Comparison of ENCODE assay signal across 20 cellular contexts in genomic region chr12:85564786-85565185, GRCh38.
A peak's percentile ranks its signal among the peaks of the same experiment; 100 is the strongest.
DNase-seq lines count a peak whose midpoint lies in the region; ATAC-seq, FAIRE-seq and TF ChIP-seq lines count a peak whose summit lies in the region.
"Had no signal": no experiment of that assay in that cellular context is flagged by ENCODE, and none has a peak within 500 bp of the region (broad histone marks: within the 10 kb centered on the region; RNA-seq: fewer than 3 reads in every experiment).

No MANE protein-coding gene starts in this region.

- WGBS in H1 (ENCODE audit: extremely low coverage in 1 of 2, insufficient coverage in 1 of 2, insufficient read length in 1 of 2, insufficient replicate concordance in 2 of 2, low coverage in 1 of 2, low lambda C conversion rate in 2 of 2, missing lambda C conversion rate in 1 of 2), 2 experiments = 96 to 100% methylated on average over 2 to 4 of the region's 4 CpGs

- no peaks in the 10 kb centered on the region for H4K20me1 ChIP-seq in H1 (replicated peaks in 1 of 2; ENCODE audit: control insufficient read depth in 1 of 2, insufficient read depth in 2 of 2, low read length in 2 of 2)

- no peak for TF ChIP-seq RAD21 in H1 (IDR thresholded peaks at IDR 0.05 in 1 of 2, conservative IDR thresholded peaks at IDR 0.05 in 1 of 2; ENCODE audit: low read depth in 2 of 2, low read length in 2 of 2)

- FAIRE-seq in H1 (lab: Jason Lieb, UNC) (no peak), HTR-8/SVneo (lab: Jason Lieb, UNC) (no peak)
- FAIRE-seq: A549, D721Med, G401.6, GM12892 had no signal

- H2AK5ac ChIP-seq in H1 (ENCODE audit: low read depth, low read length) = no peak overlapping the region

- H3K56ac ChIP-seq in H1 (replicated peaks; ENCODE audit: insufficient read length, low read depth, low read length) = no peak overlapping the region

- H3K36me3 ChIP-seq in H1 (ENCODE audit: control insufficient read depth in 2 of 4, insufficient read depth in 4 of 4, low read length in 3 of 4) = no peaks in the 10 kb centered on the region
- H3K36me3 ChIP-seq in SJCRH30 = no peaks in the 10 kb centered on the region

- ATAC-seq in GM21717 (IDR thresholded peaks at IDR 0.05; ENCODE audit: unreplicated experiment) (peak; percentile 46), HG03520 (IDR thresholded peaks at IDR 0.05; ENCODE audit: unreplicated experiment) (peak; percentile 71)
- ATAC-seq: A549 had no signal

- no peak for TF ChIP-seq CTCF in H1 (IDR thresholded peaks at IDR 0.05; ENCODE audit: control extremely low read depth in 1 of 3, insufficient read depth in 1 of 3, low read depth in 1 of 3, low read length in 3 of 3)

- no peak for TF ChIP-seq POLR2A in H1 (IDR thresholded peaks at IDR 0.05; ENCODE audit: control extremely low read depth in 1 of 2, low read depth in 2 of 2, low read length in 2 of 2)

- no peaks in the 10 kb centered on the region for H3K27me3 ChIP-seq in H1 (replicated peaks in 1 of 4; ENCODE audit: control insufficient read depth in 3 of 4, extremely low read depth in 1 of 4, insufficient read depth in 3 of 4, low read length in 3 of 4)
- H3K27me3 ChIP-seq in SJCRH30 = no peaks in the 10 kb centered on the region

- no peak overlapping the region for H2BK120ac ChIP-seq in H1 (replicated peaks; ENCODE audit: low read depth, low read length)

- CTCF ChIA-PET in H1 (lab: Charles Lee; ENCODE audit: partially characterized antibody) = no interaction called here

- H3K79me1 ChIP-seq in H1 (ENCODE audit: low read depth, low read length) = no peaks in the 10 kb centered on the region

- no peak for TF ChIP-seq EP300 in H1 (IDR thresholded peaks at IDR 0.05; ENCODE audit: borderline replicate concordance in 1 of 2, low read depth in 2 of 2, low read length in 2 of 2)

- no peak overlapping the region for H4K91ac ChIP-seq in H1 (replicated peaks; ENCODE audit: insufficient read length, low read length)

- H3K14ac ChIP-seq in H1 (ENCODE audit: insufficient read length) = no peak overlapping the region

- no peak overlapping the region for H3K23ac ChIP-seq in H1 (ENCODE audit: insufficient read length)

- no peaks in the 10 kb centered on the region for H3K9me3 ChIP-seq in H1 (ENCODE audit: insufficient read depth in 2 of 2, low read depth in 1 of 2, low read length in 1 of 2)
- no peaks in the 10 kb centered on the region for H3K9me3 ChIP-seq in SJCRH30 (replicated peaks)
- H3K9me3 ChIP-seq: A549, Caco-2 had no signal

- H4K5ac ChIP-seq in H1 (ENCODE audit: insufficient read length, low read depth, low read length) = no peak overlapping the region

- POLR2A ChIA-PET in H1 (lab: Charles Lee; ENCODE audit: partially characterized antibody) = no interaction called here

- H3K27ac ChIP-seq in H1 (ENCODE audit: low read depth, low read length) (no peak overlapping the region), SJCRH30 (no peak overlapping the region)
- H3K27ac ChIP-seq: 22Rv1, A549, C4-2B, KMS-11 had no signal

- H3K4ac ChIP-seq in H1 (replicated peaks; ENCODE audit: insufficient read length, low read depth, low read length) = no peak overlapping the region

- H2AFZ ChIP-seq in H1 (ENCODE audit: low read length) = 0 out of 2 replicates have a peak overlapping the region, but pooled peaks have one; percentile 33

- no peak overlapping the region for H2BK12ac ChIP-seq in H1 (ENCODE audit: low read depth, low read length)

- no peak overlapping the region for H2BK20ac ChIP-seq in H1 (ENCODE audit: low read length)

- no peak overlapping the region for H4K8ac ChIP-seq in H1 (ENCODE audit: extremely low read depth, insufficient read depth, low read length)

- H3K4me3 ChIP-seq in H1 (ENCODE audit: extremely low read depth in 1 of 4, insufficient read depth in 2 of 4, low read depth in 3 of 4, low read length in 4 of 4) = no peak overlapping the region
- H3K4me3 ChIP-seq in SJCRH30 = no peak overlapping the region
- H3K4me3 ChIP-seq: A549 had no signal

- no peak overlapping the region for H3K9ac ChIP-seq in H1 (replicated peaks in 1 of 4; ENCODE audit: extremely low read depth in 1 of 4, low read depth in 3 of 4, low read length in 3 of 4)
- H3K9ac ChIP-seq: KMS-11 had no signal

- no peaks in the 10 kb centered on the region for H3K23me2 ChIP-seq in H1 (ENCODE audit: low read depth, low read length)

- H2BK5ac ChIP-seq in H1 (ENCODE audit: low read depth, low read length) = no peak overlapping the region

- H2BK15ac ChIP-seq in H1 (ENCODE audit: low read length) = no peak overlapping the region

- no peaks in the 10 kb centered on the region for H3K79me2 ChIP-seq in H1 (ENCODE audit: control insufficient read depth in 1 of 2, insufficient read depth in 2 of 2, low read length in 2 of 2)

- DNase-seq in NCI-H146 (lab: John Stamatoyannopoulos, UW) = peak; percentile 7
- no peak for DNase-seq in NCI-H146 treated with DMSO at 0.1 percent for 48 hours (lab: John Stamatoyannopoulos, UW; ENCODE audit: unreplicated experiment)
- DNase-seq in H1 (ENCODE audit: low read depth in 1 of 2, low spot score in 2 of 2) = no peak
- DNase-seq in NCI-H748 (lab: John Stamatoyannopoulos, UW; ENCODE audit: unreplicated experiment) = no peak
- no peak for DNase-seq in HTR-8/SVneo (ENCODE audit: insufficient read length, low spot score)
- no peak for DNase-seq in SJCRH30
- DNase-seq: AML-193; Caco-2; CD4-positive, alpha-beta T cell; GOT3; H9 had no signal

- H3K4me1 ChIP-seq in H1 (replicated peaks in 1 of 4; ENCODE audit: control insufficient read depth in 3 of 4, insufficient read depth in 4 of 4, low read length in 3 of 4) (no peaks in the 10 kb centered on the region), SJCRH30 (peaks cover 17% of the 10 kb centered on the region; the same call in 1 of the 2 replicates)
- H3K4me1 ChIP-seq: A549, Caco-2 had no signal

- H3K4me2 ChIP-seq in H1 (ENCODE audit: insufficient read depth in 1 of 2, low read depth in 2 of 2, low read length in 2 of 2) = no peak overlapping the region
- H3K4me2 ChIP-seq: A549, KMS-11 had no signal

- H3K18ac ChIP-seq in H1 (ENCODE audit: extremely low read depth, low read length) = no peak overlapping the region

TF ChIP-seq in H1, 55 proteins besides CTCF, POLR2A, EP300 and RAD21:
- TF ChIP-seq KDM4A (IDR thresholded peaks at IDR 0.05; ENCODE audit: low read depth, low read length, severe bottlenecking) = no peak
- TF ChIP-seq HDAC2 (IDR thresholded peaks at IDR 0.05; ENCODE audit: borderline replicate concordance in 1 of 2, low read depth in 2 of 2, low read length in 2 of 2) = no peak
